ENCODE assay signal across 8 cellular contexts in genomic region chr22:21972293-21972779, GRCh38. TPM values are rescaled to one million over a fixed set of nuclear protein-coding genes. Genes with fewer than 3 reads are reported as not detected.
DNase-seq lines count a peak whose midpoint lies in the region; ATAC-seq, FAIRE-seq and TF ChIP-seq lines count a peak whose summit lies in the region.

No MANE protein-coding gene starts in this region.

- peaks cover 25% of the 10 kb centered on the region for H3K36me3 Mint-ChIP-seq in activated CD8-positive, alpha-beta memory T cell treated with anti-CD3 and anti-CD28 coated beads, Interleukin-2, amount 10 ng/mL, durations not matched to agents 7 days and 5 days

- H3K9me3 Mint-ChIP-seq in activated CD8-positive, alpha-beta memory T cell treated with anti-CD3 and anti-CD28 coated beads, Interleukin-2, amount 10 ng/mL, durations not matched to agents 7 days and 5 days (ENCODE audit: low read depth) = no peaks in the 10 kb centered on the region

- no peaks in the 10 kb centered on the region for H3K4me1 Mint-ChIP-seq in activated CD8-positive, alpha-beta memory T cell treated with anti-CD3 and anti-CD28 coated beads, Interleukin-2, amount 10 ng/mL, durations not matched to agents 7 days and 5 days

- intact Hi-C loops in esophagus muscularis mucosa (cut with DNase I) = no loop called here
- intact Hi-C loops in pancreas (cut with DNase I) = no loop called here

- H3K4me1 ChIP-seq in esophagus muscularis mucosa (no peaks in the 10 kb centered on the region), pancreas (no peaks in the 10 kb centered on the region)

- H3K27ac Mint-ChIP-seq in activated CD8-positive, alpha-beta memory T cell treated with anti-CD3 and anti-CD28 coated beads, Interleukin-2, amount 10 ng/mL, durations not matched to agents 7 days and 5 days = no peak overlapping the region

- no peak for TF ChIP-seq POLR2A in esophagus muscularis mucosa (IDR thresholded peaks at IDR 0.05; ENCODE audit: low read depth)

- H3K27me3 ChIP-seq in MG63 = no peaks in the 10 kb centered on the region
- H3K27me3 ChIP-seq in esophagus muscularis mucosa = no peaks in the 10 kb centered on the region
- no peaks in the 10 kb centered on the region for H3K27me3 ChIP-seq in pancreas

- no peak overlapping the region for H3K4me3 Mint-ChIP-seq in activated CD8-positive, alpha-beta memory T cell treated with anti-CD3 and anti-CD28 coated beads, Interleukin-2, amount 10 ng/mL, durations not matched to agents 7 days and 5 days

- no peaks in the 10 kb centered on the region for H3K27me3 Mint-ChIP-seq in activated CD8-positive, alpha-beta memory T cell treated with anti-CD3 and anti-CD28 coated beads, Interleukin-2, amount 10 ng/mL, durations not matched to agents 7 days and 5 days

- ATAC-seq in activated CD8-positive, alpha-beta memory T cell treated with anti-CD3 and anti-CD28 coated beads, Interleukin-2, amount 10 ng/mL, durations not matched to agents 7 days and 5 days = peak; percentile 71
- ATAC-seq in pancreas (peak; percentile 56 to 76 (median 64)), HG02970 (IDR thresholded peaks at IDR 0.05; ENCODE audit: low FRiP score, unreplicated experiment) (no peak), HG03139 (IDR thresholded peaks at IDR 0.05; ENCODE audit: unreplicated experiment) (no peak)

- peak; percentile 23 for DNase-seq in Daoy (ENCODE audit: low read depth)
- peak; percentile 39 for DNase-seq in MG63
- peak; percentile 63 for DNase-seq in activated CD8-positive, alpha-beta memory T cell treated with anti-CD3 and anti-CD28 coated beads, Interleukin-2, amount 10 ng/mL, durations not matched to agents 7 days and 5 days
- no peak for DNase-seq in esophagus muscularis mucosa (ENCODE audit: extremely low spot score)
- peak in 2 of 6 donors; percentile 27 to 42 for DNase-seq in pancreas
- no peak for DNase-seq in mesenteric fat pad (ENCODE audit: low spot score)

- FAIRE-seq in pancreas (lab: Jason Lieb, UNC) = no peak

- WGBS in esophagus muscularis mucosa = 74% methylated on average over 7 of the region's 7 CpGs
- WGBS in pancreas, 2 donors = 64 to 67% methylated on average over 7 of the region's 7 CpGs

- H3K9me3 ChIP-seq in MG63 (no peaks in the 10 kb centered on the region), esophagus muscularis mucosa (no peaks in the 10 kb centered on the region), pancreas (no peaks in the 10 kb centered on the region)

- H3K36me3 ChIP-seq in MG63 (peaks cover 57% of the 10 kb centered on the region), esophagus muscularis mucosa (peaks cover 58 to 81% (median 81%) of the 10 kb centered on the region in 4 donors), pancreas (peaks cover 0 to 56% (median 28%) of the 10 kb centered on the region in 3 donors)

- no peak for TF ChIP-seq EP300 in esophagus muscularis mucosa (IDR thresholded peaks at IDR 0.05)

- CTCF ChIA-PET in activated CD8-positive, alpha-beta memory T cell treated with anti-CD3 and anti-CD28 coated beads, Interleukin-2, amount 10 ng/mL, durations not matched to agents 7 days and 5 days (lab: Charles Lee) = interaction anchor here (0.6 to 3.5 kb wide), 18 partner anchors 9 to 275 kb away, joined by 3 to 32 read pairs (median 5); partner anchors contain the start of genes PPM1F and TOP3B

- H3K4me3 ChIP-seq in MG63 (no peak overlapping the region), esophagus muscularis mucosa (no peak overlapping the region), pancreas (no peak overlapping the region)

- peak; percentile 41 to 82 (median 44) for TF ChIP-seq CTCF in esophagus muscularis mucosa (IDR thresholded peaks at IDR 0.05)
- TF ChIP-seq CTCF in pancreas (IDR thresholded peaks at IDR 0.05) = peak; percentile 70 to 85 (median 78)

- H3K27ac ChIP-seq in esophagus muscularis mucosa (replicated peaks in 1 of 4) = no peak overlapping the region
- H3K27ac ChIP-seq in pancreas = no peak overlapping the region

RNA-seq across cellular contexts. Expression of gene TOP3B, which starts 10.3 kb away (rescaled TPM):
- 20.6 and 36.9 TPM in 2 replicates for total RNA-seq in Daoy (2014; rRNA removed; shearing (Covaris generic))
- total RNA-seq in MG63 (2014; rRNA removed; shearing (Covaris generic); ENCODE audit: low replicate concordance) = 26.6 and 35.8 TPM in 2 replicates
- 10 to 100 TPM; 46.6 to 50.4 TPM for total RNA-seq in activated CD8-positive, alpha-beta memory T cell treated with anti-CD3 and anti-CD28 coated beads, Interleukin-2, amount 10 ng/mL, durations not matched to agents 7 days and 5 days
- total RNA-seq in esophagus muscularis mucosa = 10 to 100 TPM; 12.3 to 27.5 (median 20.4) TPM
- 10 to 100 TPM in 2 of 6 donors, 1 to 10 TPM in 4; 6.7 to 17.3 (median 9.4) TPM for total RNA-seq in pancreas
- polyA plus RNA-seq in pancreas = 10 to 100 TPM; 18.0 to 20.5 TPM
- total RNA-seq in mesenteric fat pad = 18.4 TPM

RNA-seq across cellular contexts. Expression of gene PPM1F, which starts 19.7 kb away (rescaled TPM):
- 22.9 and 29.6 TPM in 2 replicates for total RNA-seq in Daoy (2014; rRNA removed; shearing (Covaris generic))
- 27.1 and 45.5 TPM in 2 replicates for total RNA-seq in MG63 (2014; rRNA removed; shearing (Covaris generic); ENCODE audit: low replicate concordance)
- total RNA-seq in activated CD8-positive, alpha-beta memory T cell treated with anti-CD3 and anti-CD28 coated beads, Interleukin-2, amount 10 ng/mL, durations not matched to agents 7 days and 5 days = 10 to 100 TPM; 14.4 to 22.9 TPM
- 10 to 100 TPM; 30.3 to 88.5 (median 74.1) TPM for total RNA-seq in esophagus muscularis mucosa
- 10 to 100 TPM in 3 of 6 donors, 1 to 10 TPM in 3; 9.2 to 16.0 (median 10.2) TPM for total RNA-seq in pancreas
- 10 to 100 TPM in 1 of 2 donors, 1 to 10 TPM in 1; 9.2 to 10.5 TPM for polyA plus RNA-seq in pancreas
- 44.5 TPM for total RNA-seq in mesenteric fat pad

Comparison
In these comparisons a context has a peak if more than half of its experiments do, and no peak if none do; other contexts are left out.
1. DNase-seq: peak in Daoy (single experiment), MG63 (single experiment) and activated CD8-positive, alpha-beta memory T cell treated with anti-CD3 and anti-CD28 coated beads, Interleukin-2, amount 10 ng/mL, durations not matched to agents 7 days and 5 days (single experiment); none in esophagus muscularis mucosa (single experiment) and mesenteric fat pad (single experiment).
2. ATAC-seq: peak in activated CD8-positive, alpha-beta memory T cell treated with anti-CD3 and anti-CD28 coated beads, Interleukin-2, amount 10 ng/mL, durations not matched to agents 7 days and 5 days (single experiment) and pancreas (4 of 4); none in HG02970 (single experiment) and HG03139 (single experiment).